7 cellular contexts compared by ENCODE assay signal in genomic region chr7:150110375-150110820, GRCh38.
DNase-seq lines count a peak whose midpoint lies in the region; ATAC-seq, FAIRE-seq and TF ChIP-seq lines count a peak whose summit lies in the region.
"Not testable (repeated sequence)": the region's sequence is repeated elsewhere in the genome, so short reads cannot be mapped to it uniquely, and the experiment has no call there.

No MANE protein-coding gene starts in this region.

- in situ Hi-C loops in GM12878 (cut with MboI), result not testable (repeated sequence)

- not testable (repeated sequence) for TF ChIP-seq RAD21 in GM12878 (IDR thresholded peaks at IDR 0.05; ENCODE audit: insufficient read depth, low read depth, low read length)

- not testable (repeated sequence) for H3K9me3 Mint-ChIP-seq in activated CD8-positive, alpha-beta T cell treated with anti-CD3 and anti-CD28 coated beads for 36 hours

- not testable (repeated sequence) for H3K4me3 Mint-ChIP-seq in activated CD8-positive, alpha-beta T cell treated with anti-CD3 and anti-CD28 coated beads for 36 hours

- not testable (repeated sequence) for H3K4me1 Mint-ChIP-seq in activated CD8-positive, alpha-beta T cell treated with anti-CD3 and anti-CD28 coated beads for 36 hours (ENCODE audit: low read depth)

- not testable (repeated sequence) for H3K4me1 ChIP-seq in SJCRH30; GM12878 (ENCODE audit: control insufficient read depth, insufficient read depth, low read length)

- H2AFZ ChIP-seq in GM12878 (ENCODE audit: control insufficient read depth, low read depth, low read length), result not testable (repeated sequence)

- not testable (repeated sequence) for H3K27me3 Mint-ChIP-seq in activated CD8-positive, alpha-beta T cell treated with anti-CD3 and anti-CD28 coated beads for 36 hours

- WGBS in GM12878 (ENCODE audit: insufficient coverage, insufficient replicate concordance, low lambda C conversion rate, missing lambda C conversion rate), result no CpG with 5 or more reads among the region's 5 CpGs

- not testable (repeated sequence) for H3K4me3 ChIP-seq in SJCRH30, GM12878

- peak; percentile 63 for ATAC-seq in GM19025 (IDR thresholded peaks at IDR 0.05; ENCODE audit: low read depth, unreplicated experiment)
- peak; percentile 91 for ATAC-seq in activated CD8-positive, alpha-beta T cell treated with anti-CD3 and anti-CD28 coated beads for 36 hours
- peak; percentile 91 for ATAC-seq in GM12878
- peak; percentile 92 for ATAC-seq in left colon

- not testable (repeated sequence) for H3K27me3 ChIP-seq in SJCRH30; GM12878 (replicated peaks in 1 of 2; ENCODE audit: control insufficient read depth in 2 of 2, insufficient read depth in 2 of 2, low read length in 1 of 2)

- H3K9me3 ChIP-seq in SJCRH30 (replicated peaks); GM12878 (replicated peaks; ENCODE audit: control insufficient read depth, insufficient read depth, low read length): not testable (repeated sequence)

- FAIRE-seq in GM12878 (lab: Jason Lieb, UNC), result not testable (repeated sequence)

- TF ChIP-seq CTCF in activated CD8-positive, alpha-beta T cell treated with anti-CD3 and anti-CD28 coated beads for 36 hours (IDR thresholded peaks at IDR 0.05); GM12878 (IDR thresholded peaks at IDR 0.05 in 2 of 3, conservative IDR thresholded peaks at IDR 0.05 in 1 of 3; ENCODE audit: control insufficient read depth in 2 of 3, extremely low read depth in 1 of 3, insufficient read depth in 1 of 3, low read depth in 3 of 3, low read length in 3 of 3): not testable (repeated sequence)

- not testable (repeated sequence) for H3K27ac ChIP-seq in SJCRH30; GM12878 (ENCODE audit: control insufficient read depth, insufficient read depth)

- POLR2A ChIA-PET in activated CD8-positive, alpha-beta T cell treated with anti-CD3 and anti-CD28 coated beads for 36 hours (lab: Charles Lee); GM12878 (lab: Charles Lee): not testable (repeated sequence)

- TF ChIP-seq EP300 in GM12878 (IDR thresholded peaks at IDR 0.05; ENCODE audit: borderline replicate concordance in 1 of 2, control insufficient read depth in 1 of 2, low read depth in 2 of 2, low read length in 2 of 2), result not testable (repeated sequence)

- H3K36me3 Mint-ChIP-seq in activated CD8-positive, alpha-beta T cell treated with anti-CD3 and anti-CD28 coated beads for 36 hours (ENCODE audit: low read depth), result not testable (repeated sequence)

- not testable (repeated sequence) for BruUV-seq in GM12878 (replicated peaks; lab: Mats Ljungman, UMichigan)

- DNase-seq in NCI-H1436 (lab: John Stamatoyannopoulos, UW) (peak; percentile 3), SJCRH30 (peak; percentile 13 to 46), left colon (peak; percentile 28 to 88)
- peak; percentile 58 for DNase-seq in activated CD8-positive, alpha-beta T cell treated with anti-CD3 and anti-CD28 coated beads for 36 hours
- not testable (repeated sequence) for DNase-seq in GM12878 (ENCODE audit: low read depth, low spot score)
- DNase-seq in stimulated activated CD4-positive, alpha-beta T cell treated with anti-CD3 and anti-CD28 coated beads, Interleukin-15, amount 100 ng/mL, for 24 hours, result peak; percentile 59

- H3K4me2 ChIP-seq in GM12878 (ENCODE audit: control insufficient read depth, insufficient read depth), result not testable (repeated sequence)

- CTCF ChIA-PET in activated CD8-positive, alpha-beta T cell treated with anti-CD3 and anti-CD28 coated beads for 36 hours (lab: Charles Lee); GM12878 (lab: Yijun Ruan, JAX): not testable (repeated sequence)

- H4K20me1 ChIP-seq in GM12878 (ENCODE audit: control insufficient read depth, insufficient read depth), result not testable (repeated sequence)

- H3K27ac Mint-ChIP-seq in activated CD8-positive, alpha-beta T cell treated with anti-CD3 and anti-CD28 coated beads for 36 hours, result not testable (repeated sequence)

- RAD21 ChIA-PET in GM12878 (lab: Charles Lee; ENCODE audit: unreplicated experiment), result not testable (repeated sequence)

- TF ChIP-seq POLR2A in GM12878 (IDR thresholded peaks at IDR 0.05; ENCODE audit: low read depth, low read length), result not testable (repeated sequence)

- SMC1A ChIA-PET in GM12878 (lab: Charles Lee; ENCODE audit: uncharacterized antibody, unreplicated experiment), result not testable (repeated sequence)

- intact Hi-C loops in activated CD8-positive, alpha-beta T cell treated with anti-CD3 and anti-CD28 coated beads for 36 hours (cut with micrococcal nuclease); GM12878 (cut with micrococcal nuclease; ENCODE audit: unreplicated experiment); left colon (cut with DNase I, micrococcal nuclease): not testable (repeated sequence)

- not testable (repeated sequence) for H3K9ac ChIP-seq in GM12878 (ENCODE audit: control insufficient read depth, insufficient read depth, low read length)

- H3K36me3 ChIP-seq in SJCRH30; GM12878 (ENCODE audit: control insufficient read depth in 2 of 2, insufficient read depth in 2 of 2, low read length in 1 of 2): not testable (repeated sequence)

- not testable (repeated sequence) for H3K79me2 ChIP-seq in GM12878 (ENCODE audit: control insufficient read depth, insufficient read depth, low read length)
